ENCODE assay signal across 1 cellular context in the genomic region with DNA sequence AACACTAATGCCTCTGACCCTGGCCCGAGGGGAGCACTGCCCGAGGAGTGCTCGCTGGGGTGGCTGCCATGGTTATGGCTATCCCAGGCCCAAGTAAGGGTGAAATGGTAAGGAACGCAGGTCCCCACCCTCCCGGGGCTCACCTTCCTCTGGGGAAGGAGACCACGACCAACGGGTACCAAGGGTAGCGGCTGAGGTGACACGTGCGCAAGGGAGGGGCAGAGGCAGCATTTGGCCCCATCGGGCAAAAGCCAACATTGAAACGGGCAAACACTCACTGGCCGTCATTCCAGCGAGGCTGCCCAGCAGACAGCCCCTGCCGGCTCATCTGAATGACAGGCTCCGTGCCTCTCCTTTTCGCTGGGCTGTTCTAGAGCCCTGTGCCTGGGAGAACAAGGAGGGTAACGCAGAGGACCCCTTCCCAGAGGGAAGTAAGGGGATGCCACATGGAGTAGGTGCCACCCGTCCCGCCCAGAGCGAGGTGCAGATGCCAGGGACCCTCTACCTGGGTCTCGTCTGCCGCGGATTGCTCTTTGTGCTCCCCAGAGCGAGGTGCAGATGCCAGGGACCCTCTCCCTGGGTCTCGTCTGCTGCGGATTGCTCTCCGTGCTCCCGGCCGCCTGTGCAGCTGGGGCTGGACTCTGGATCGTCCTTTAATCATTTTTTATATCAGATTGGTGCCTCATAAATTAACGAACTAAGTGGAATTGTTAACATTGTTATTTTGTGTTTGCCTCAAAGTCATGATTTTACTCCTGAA.
A peak's percentile ranks its signal among the peaks of the same experiment; 100 is the strongest.
TF ChIP-seq lines count a peak whose summit lies in the region.

No MANE protein-coding gene starts in this region.

TF ChIP-seq in K562, 482 proteins besides CTCF, POLR2A, EP300 and RAD21:
- TF ChIP-seq ZNF263 (CRISPR knock-in tag; IDR thresholded peaks at IDR 0.05; ENCODE audit: borderline replicate concordance) (peak; percentile 47), NCOA1 (IDR thresholded peaks at IDR 0.05; ENCODE audit: low read depth) (no peak), GABPB2 (CRISPR knock-in tag; conservative IDR thresholded peaks at IDR 0.05) (no peak)
